ENCODE assay signal across 1 cellular context in the genomic region with DNA sequence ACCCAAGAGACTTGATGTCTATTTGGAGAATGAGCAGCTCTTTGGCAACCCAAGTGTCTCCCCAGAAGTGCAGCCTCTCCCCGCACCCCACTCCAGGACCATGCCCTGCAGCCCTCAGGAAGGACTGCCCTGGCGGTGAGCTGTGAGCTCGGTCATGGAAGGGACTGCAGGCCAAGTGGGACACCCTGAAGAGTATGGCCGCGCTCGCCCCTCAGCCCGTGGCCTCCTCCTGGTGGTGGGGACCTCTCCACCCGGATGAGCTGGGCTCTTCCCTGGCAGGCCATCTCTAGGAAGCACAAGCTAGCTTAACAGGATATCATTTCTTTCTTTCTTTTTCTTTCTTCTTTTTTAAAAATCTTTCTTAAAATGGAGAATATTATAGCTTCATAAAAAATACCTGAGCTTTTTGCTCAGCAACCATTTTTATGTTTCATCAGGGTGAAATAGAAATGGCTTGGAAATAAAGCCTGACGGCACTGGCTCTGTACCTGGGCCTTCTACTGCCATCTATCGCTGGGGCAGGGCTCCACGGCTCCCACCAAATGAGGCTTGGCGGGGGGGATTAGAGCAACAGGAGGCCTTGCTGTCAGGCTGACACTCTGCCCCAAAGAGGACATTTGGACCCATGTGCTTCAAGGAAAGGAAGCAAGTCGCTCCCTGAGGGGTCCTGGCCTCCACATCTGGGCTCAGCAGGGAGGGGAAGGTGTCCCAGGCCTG.
TF ChIP-seq lines count a peak whose summit lies in the region.

No MANE protein-coding gene starts in this region.

TF ChIP-seq in K562, 482 proteins besides CTCF, POLR2A, EP300 and RAD21 (continued from another document):
- TF ChIP-seq, protein P1, sequence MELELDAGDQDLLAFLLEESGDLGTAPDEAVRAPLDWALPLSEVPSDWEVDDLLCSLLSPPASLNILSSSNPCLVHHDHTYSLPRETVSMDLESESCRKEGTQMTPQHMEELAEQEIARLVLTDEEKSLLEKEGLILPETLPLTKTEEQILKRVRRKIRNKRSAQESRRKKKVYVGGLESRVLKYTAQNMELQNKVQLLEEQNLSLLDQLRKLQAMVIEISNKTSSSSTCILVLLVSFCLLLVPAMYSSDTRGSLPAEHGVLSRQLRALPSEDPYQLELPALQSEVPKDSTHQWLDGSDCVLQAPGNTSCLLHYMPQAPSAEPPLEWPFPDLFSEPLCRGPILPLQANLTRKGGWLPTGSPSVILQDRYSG (tag; conservative IDR thresholded peaks at IDR 0.05; ENCODE audit: low read depth): no peak
- TF ChIP-seq MBD2 (IDR thresholded peaks at IDR 0.05; ENCODE audit: borderline replicate concordance, low read depth) (no peak), ZEB2 (IDR thresholded peaks at IDR 0.05) (no peak), ZNF184 (CRISPR knock-in tag; IDR thresholded peaks at IDR 0.05) (no peak), MECOM (CRISPR knock-in tag; IDR thresholded peaks at IDR 0.05) (no peak), TAF15 (IDR thresholded peaks at IDR 0.05; ENCODE audit: low read depth, low read length) (no peak), NCOA4 (IDR thresholded peaks at IDR 0.05; ENCODE audit: partially characterized antibody) (no peak), TCFL5 (CRISPR knock-in tag; conservative IDR thresholded peaks at IDR 0.05) (no peak), ZNF165 (CRISPR knock-in tag; IDR thresholded peaks at IDR 0.05; ENCODE audit: borderline replicate concordance) (no peak), BRF1 (IDR thresholded peaks at IDR 0.05; ENCODE audit: borderline replicate concordance, extremely low read depth, insufficient read length) (no peak), ESRRA (IDR thresholded peaks at IDR 0.05; ENCODE audit: borderline replicate concordance, low read depth) (no peak), CHCHD3 (CRISPR knock-in tag; IDR thresholded peaks at IDR 0.05) (no peak), HMGN3 (IDR thresholded peaks at IDR 0.05; ENCODE audit: borderline replicate concordance, extremely low read depth, insufficient read length, low read depth, low read length) (no peak)
- TF ChIP-seq, protein P2, sequence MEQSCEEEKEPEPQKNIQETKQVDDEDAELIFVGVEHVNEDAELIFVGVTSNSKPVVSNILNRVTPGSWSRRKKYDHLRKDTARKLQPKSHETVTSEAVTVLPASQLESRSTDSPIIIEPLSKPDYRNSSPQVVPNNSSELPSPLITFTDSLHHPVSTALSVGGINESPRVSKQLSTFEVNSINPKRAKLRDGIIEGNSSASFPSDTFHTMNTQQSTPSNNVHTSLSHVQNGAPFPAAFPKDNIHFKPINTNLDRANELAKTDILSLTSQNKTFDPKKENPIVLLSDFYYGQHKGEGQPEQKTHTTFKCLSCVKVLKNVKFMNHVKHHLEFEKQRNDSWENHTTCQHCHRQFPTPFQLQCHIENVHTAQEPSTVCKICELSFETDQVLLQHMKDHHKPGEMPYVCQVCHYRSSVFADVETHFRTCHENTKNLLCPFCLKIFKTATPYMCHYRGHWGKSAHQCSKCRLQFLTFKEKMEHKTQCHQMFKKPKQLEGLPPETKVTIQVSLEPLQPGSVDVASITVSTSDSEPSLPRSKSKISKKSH (CRISPR knock-in tag; IDR thresholded peaks at IDR 0.05): no peak
- TF ChIP-seq, protein P3, sequence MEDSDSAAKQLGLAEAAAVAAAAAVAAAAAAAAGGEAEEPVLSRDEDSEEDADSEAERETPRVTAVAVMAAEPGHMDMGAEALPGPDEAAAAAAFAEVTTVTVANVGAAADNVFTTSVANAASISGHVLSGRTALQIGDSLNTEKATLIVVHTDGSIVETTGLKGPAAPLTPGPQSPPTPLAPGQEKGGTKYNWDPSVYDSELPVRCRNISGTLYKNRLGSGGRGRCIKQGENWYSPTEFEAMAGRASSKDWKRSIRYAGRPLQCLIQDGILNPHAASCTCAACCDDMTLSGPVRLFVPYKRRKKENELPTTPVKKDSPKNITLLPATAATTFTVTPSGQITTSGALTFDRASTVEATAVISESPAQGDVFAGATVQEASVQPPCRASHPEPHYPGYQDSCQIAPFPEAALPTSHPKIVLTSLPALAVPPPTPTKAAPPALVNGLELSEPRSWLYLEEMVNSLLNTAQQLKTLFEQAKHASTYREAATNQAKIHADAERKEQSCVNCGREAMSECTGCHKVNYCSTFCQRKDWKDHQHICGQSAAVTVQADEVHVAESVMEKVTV (CRISPR knock-in tag; IDR thresholded peaks at IDR 0.05): no peak
- TF ChIP-seq, protein P4, sequence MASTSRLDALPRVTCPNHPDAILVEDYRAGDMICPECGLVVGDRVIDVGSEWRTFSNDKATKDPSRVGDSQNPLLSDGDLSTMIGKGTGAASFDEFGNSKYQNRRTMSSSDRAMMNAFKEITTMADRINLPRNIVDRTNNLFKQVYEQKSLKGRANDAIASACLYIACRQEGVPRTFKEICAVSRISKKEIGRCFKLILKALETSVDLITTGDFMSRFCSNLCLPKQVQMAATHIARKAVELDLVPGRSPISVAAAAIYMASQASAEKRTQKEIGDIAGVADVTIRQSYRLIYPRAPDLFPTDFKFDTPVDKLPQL (IDR thresholded peaks at IDR 0.05; ENCODE audit: extremely low read depth, insufficient read length): no peak
TF ChIP-seq in K562: peak in this region for 0.
